In the genomic region with DNA sequence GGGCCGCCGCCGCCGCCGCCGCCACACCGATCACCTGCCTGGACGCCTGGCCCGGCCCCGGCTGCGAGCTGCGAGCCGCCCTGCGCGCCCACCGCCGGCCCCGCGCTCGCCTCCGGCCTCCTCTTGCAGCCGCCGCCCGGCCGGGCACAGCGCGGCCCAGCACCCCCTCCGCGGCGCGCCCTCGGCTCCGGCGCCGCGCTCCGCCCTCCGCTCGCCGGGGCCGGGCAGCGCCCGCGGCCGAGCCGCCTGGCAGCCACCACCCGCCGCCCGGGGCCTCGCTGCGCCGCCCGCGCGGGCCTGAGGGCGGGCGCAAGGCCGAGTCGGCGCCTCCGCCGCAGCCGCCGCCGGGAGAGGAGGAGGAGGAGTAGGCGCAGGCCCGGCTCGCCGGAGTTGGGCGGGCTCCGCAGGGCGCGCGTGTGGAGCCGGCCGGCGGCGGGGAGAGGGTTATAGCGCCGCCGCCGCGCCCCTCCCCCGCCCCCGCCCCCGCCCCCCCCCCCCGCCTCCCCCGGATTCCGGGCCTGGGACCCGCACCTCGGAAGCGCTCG, we compare ENCODE assay signal across 7 cellular contexts. TPM values are rescaled to one million over a fixed set of nuclear protein-coding genes. Genes with fewer than 3 reads are reported as not detected.
DNase-seq lines count a peak whose midpoint lies in the region; ATAC-seq, FAIRE-seq and TF ChIP-seq lines count a peak whose summit lies in the region.

PDGFA (minus strand) TSS at position 418 of the 545 bp plus-strand sequence. CDS start 845 bp downstream, outside the sequence.

- no peak within 1 kb of the TSS for H3K27ac Mint-ChIP-seq in activated naive CD4-positive, alpha-beta T cell treated with anti-CD3 and anti-CD28 coated beads, Interleukin-2, amount 10 ng/mL, durations not matched to agents 7 days and 5 days

- peaks cover 95% of the 10 kb centered on the region for H3K27me3 Mint-ChIP-seq in activated naive CD4-positive, alpha-beta T cell treated with anti-CD3 and anti-CD28 coated beads, Interleukin-2, amount 10 ng/mL, durations not matched to agents 7 days and 5 days

- H2AK5ac ChIP-seq in IMR-90 (ENCODE audit: low read depth, low read length) (peak within 1 kb of the TSS; percentile 24; the same call in 1 of the 2 replicates), neuronal stem cell (ENCODE audit: low read depth, low read length) (peak within 1 kb of the TSS; percentile 99)

- H4K5ac ChIP-seq in IMR-90 (ENCODE audit: low read depth, low read length), result no peak within 1 kb of the TSS

- ATAC-seq in IMR-90 (ENCODE audit: low read depth) (peak; percentile 50), HG02798 (IDR thresholded peaks at IDR 0.05; ENCODE audit: poor library complexity, unreplicated experiment) (no peak)

- H3K79me1 ChIP-seq in IMR-90 (ENCODE audit: low read depth in 1 of 2, low read length in 2 of 2) (peaks cover 0 to 13% of the 10 kb centered on the region in 2 experiments; a peak in 1 of 4 replicates), neuronal stem cell (ENCODE audit: low read depth, low read length) (no peaks in the 10 kb centered on the region)

- H4K20me1 ChIP-seq in IMR-90 (ENCODE audit: insufficient read depth, low read length), result no peaks in the 10 kb centered on the region; the same call in 1 of the 2 replicates

- no peaks in the 10 kb centered on the region for H3K9me1 ChIP-seq in IMR-90 (ENCODE audit: insufficient read depth, low read length)

- 0 out of 2 replicates have a peak, but pooled peaks have one; percentile 12 for TF ChIP-seq POLR2A in IMR-90 (IDR thresholded peaks at IDR 0.05; ENCODE audit: low read depth, low read length)

- H4K91ac ChIP-seq in IMR-90 (ENCODE audit: insufficient read depth, low read depth, low read length), result no peak within 1 kb of the TSS
- H4K91ac ChIP-seq in neuronal stem cell (ENCODE audit: low read depth, low read length, poor library complexity), result no peak within 1 kb of the TSS

- no peak for TF ChIP-seq RAD21 in IMR-90 (IDR thresholded peaks at IDR 0.05; ENCODE audit: low read length)

- no peaks in the 10 kb centered on the region for H3K9me3 Mint-ChIP-seq in activated naive CD4-positive, alpha-beta T cell treated with anti-CD3 and anti-CD28 coated beads, Interleukin-2, amount 10 ng/mL, durations not matched to agents 7 days and 5 days

- FAIRE-seq in D721Med (lab: Jason Lieb, UNC), result no peak

- peak within 1 kb of the TSS; percentile 91 for H2AFZ ChIP-seq in IMR-90 (replicated peaks; ENCODE audit: low read length, poor library complexity)
- peak within 1 kb of the TSS; percentile 91 for H2AFZ ChIP-seq in neuronal stem cell (ENCODE audit: low read length)

- no peaks in the 10 kb centered on the region for H3K9me3 ChIP-seq in IMR-90 (ENCODE audit: control insufficient read depth, insufficient read depth, low read length)
- H3K9me3 ChIP-seq in neuronal stem cell (replicated peaks in 1 of 2; ENCODE audit: control insufficient read depth in 2 of 2, insufficient read depth in 1 of 2, low read depth in 1 of 2, low read length in 2 of 2), result no peaks in the 10 kb centered on the region

- H3K36me3 ChIP-seq in IMR-90 (ENCODE audit: control insufficient read depth, insufficient read depth, low read length) (no peaks in the 10 kb centered on the region), neuronal stem cell (replicated peaks in 1 of 2; ENCODE audit: control insufficient read depth in 2 of 2, insufficient read depth in 2 of 2, low read length in 2 of 2) (no peaks in the 10 kb centered on the region)

- H2BK15ac ChIP-seq in IMR-90 (ENCODE audit: low read depth, low read length) (no peak within 1 kb of the TSS), neuronal stem cell (ENCODE audit: low read length) (peak within 1 kb of the TSS; percentile 77)

- BruUV-seq in IMR-90 (replicated peaks; lab: Mats Ljungman, UMichigan), result no TSS peak

- intact Hi-C loops in IMR-90 (cut with micrococcal nuclease), result loop anchor here (1.0 to 10.0 kb wide), 3 partner anchors 208 to 355 kb away; partner anchors contain the start of genes DNAAF5, GET4 and PRKAR1B

- no peak within 1 kb of the TSS for H3K56ac ChIP-seq in IMR-90 (ENCODE audit: extremely low read depth, insufficient read depth, low read length)

- H3K18ac ChIP-seq in IMR-90 (ENCODE audit: low read depth, low read length) (no peak within 1 kb of the TSS), neuronal stem cell (ENCODE audit: low read length) (peak within 1 kb of the TSS; percentile 97)

- CTCF ChIA-PET in IMR-90 (lab: Yijun Ruan, JAX), result interaction anchor here (1.0 to 1.1 kb wide), 3 partner anchors 23 to 202 kb away, joined by 3 read pairs; no protein-coding TSS in a partner anchor
- CTCF ChIA-PET in activated naive CD4-positive, alpha-beta T cell treated with anti-CD3 and anti-CD28 coated beads, Interleukin-2, amount 10 ng/mL, durations not matched to agents 7 days and 5 days (lab: Charles Lee), result interaction anchor here (0.7 kb wide), 1 partner anchor 117 kb away, joined by 3 read pairs; no protein-coding TSS in a partner anchor

- H2BK120ac ChIP-seq in IMR-90 (ENCODE audit: low read depth, low read length) (no peak within 1 kb of the TSS), neuronal stem cell (ENCODE audit: low read depth, low read length) (peak within 1 kb of the TSS; percentile 47)

- peak within 1 kb of the TSS; percentile 99 for H2BK12ac ChIP-seq in neuronal stem cell (ENCODE audit: low read length)

- H3K4me2 ChIP-seq in IMR-90 (ENCODE audit: low read depth, low read length) (peak within 1 kb of the TSS; percentile 61), neuronal stem cell (ENCODE audit: insufficient read depth, low read length, poor library complexity, severe bottlenecking) (peak within 1 kb of the TSS; percentile 98)

- no peak within 1 kb of the TSS for H4K8ac ChIP-seq in IMR-90 (ENCODE audit: low read depth in 2 of 2, low read length in 2 of 2)
- H4K8ac ChIP-seq in neuronal stem cell (ENCODE audit: low read depth, low read length), result no peak within 1 kb of the TSS

- peak within 1 kb of the TSS; percentile 68 for H3K4me3 Mint-ChIP-seq in activated naive CD4-positive, alpha-beta T cell treated with anti-CD3 and anti-CD28 coated beads, Interleukin-2, amount 10 ng/mL, durations not matched to agents 7 days and 5 days

- peak; percentile 36 for DNase-seq in G401 (ENCODE audit: low spot score)
- DNase-seq in IMR-90, result peak; percentile 39
- DNase-seq in activated naive CD4-positive, alpha-beta T cell treated with anti-CD3 and anti-CD28 coated beads, Interleukin-2, amount 10 ng/mL, durations not matched to agents 7 days and 5 days, result peak; percentile 42
- DNase-seq in germinal center (ENCODE audit: low spot score), result peak; percentile 30
- no peak for DNase-seq in neuronal stem cell (ENCODE audit: low spot score)
- no peak for DNase-seq in D721Med (ENCODE audit: insufficient read length, low spot score)

- peak within 1 kb of the TSS; percentile 63; the same call in 1 of the 2 replicates for H3K14ac ChIP-seq in IMR-90 (replicated peaks; ENCODE audit: low read depth, low read length)
- H3K14ac ChIP-seq in neuronal stem cell (ENCODE audit: low read length), result peak within 1 kb of the TSS; percentile 82

- H3K4ac ChIP-seq in IMR-90 (ENCODE audit: low read depth, low read length), result no peak within 1 kb of the TSS; the same call in 1 of the 2 replicates
- H3K4ac ChIP-seq in neuronal stem cell (ENCODE audit: low read length), result peak within 1 kb of the TSS; percentile 37

- TF ChIP-seq CTCF in IMR-90 (conservative IDR thresholded peaks at IDR 0.05; ENCODE audit: low read depth, low read length), result no peak
- TF ChIP-seq CTCF in D721Med (IDR thresholded peaks at IDR 0.05; ENCODE audit: insufficient read depth, missing control alignments), result no peak

- peaks cover 34% of the 10 kb centered on the region for H3K27me3 ChIP-seq in IMR-90 (ENCODE audit: control insufficient read depth, insufficient read depth, low read length)
- H3K27me3 ChIP-seq in neuronal stem cell (ENCODE audit: control insufficient read depth in 3 of 3, insufficient read depth in 3 of 3, low read depth in 1 of 3, low read length in 3 of 3), result peaks cover 31 to 85% (median 72%) of the 10 kb centered on the region in 3 experiments

- H3K36me3 Mint-ChIP-seq in activated naive CD4-positive, alpha-beta T cell treated with anti-CD3 and anti-CD28 coated beads, Interleukin-2, amount 10 ng/mL, durations not matched to agents 7 days and 5 days, result no peaks in the 10 kb centered on the region

- H3K4me1 ChIP-seq in IMR-90 (ENCODE audit: control insufficient read depth, insufficient read depth, low read length) (peaks cover 5% of the 10 kb centered on the region; the same call in 1 of the 2 replicates), neuronal stem cell (ENCODE audit: control insufficient read depth in 2 of 2, insufficient read depth in 1 of 2, low read depth in 1 of 2, low read length in 2 of 2) (peaks cover 14 to 31% of the 10 kb centered on the region in 2 donors)

- 0% methylated on average over 8 of the region's 93 CpGs; no CpG with 5 or more reads in 1 of the 2 experiments for WGBS in IMR-90 (ENCODE audit: extremely low coverage in 2 of 2, insufficient read length in 1 of 2), 2 experiments
- WGBS in neuronal stem cell (ENCODE audit: extremely low coverage in 2 of 2, insufficient read length in 2 of 2, insufficient replicate concordance in 1 of 2), 2 donors, result no CpG with 5 or more reads among the region's 93 CpGs

- H3K27ac ChIP-seq in IMR-90 (ENCODE audit: insufficient read depth, low read length), result no peak within 1 kb of the TSS; the same call in 1 of the 2 replicates
- H3K27ac ChIP-seq in neuronal stem cell (replicated peaks; ENCODE audit: low read length), result no peak within 1 kb of the TSS

- no peak within 1 kb of the TSS for H3K23ac ChIP-seq in IMR-90 (ENCODE audit: low read depth, low read length)
- peak within 1 kb of the TSS; percentile 11 for H3K23ac ChIP-seq in neuronal stem cell (ENCODE audit: low read depth, low read length, poor library complexity)

- no peak within 1 kb of the TSS for H2BK20ac ChIP-seq in IMR-90 (ENCODE audit: low read depth, low read length)

- dilution Hi-C loops in IMR-90 (cut with HindIII; ENCODE audit: low sequenced_read_pairs, unreplicated experiment), result no loop called here

- in situ Hi-C loops in G401 (cut with HindIII; ENCODE audit: low sequenced_read_pairs) (no loop called here), IMR-90 (cut with MboI; ENCODE audit: low sequenced_read_pairs) (no loop called here)

- H2AK9ac ChIP-seq in IMR-90 (replicated peaks; ENCODE audit: low read depth, low read length, poor library complexity), result peak within 1 kb of the TSS; percentile 92

- H2BK5ac ChIP-seq in IMR-90 (ENCODE audit: low read depth, low read length, poor library complexity, severe bottlenecking) (peak within 1 kb of the TSS; percentile 11), neuronal stem cell (ENCODE audit: low read length) (no peak within 1 kb of the TSS)

- H3K4me1 Mint-ChIP-seq in activated naive CD4-positive, alpha-beta T cell treated with anti-CD3 and anti-CD28 coated beads, Interleukin-2, amount 10 ng/mL, durations not matched to agents 7 days and 5 days, result peaks cover 18% of the 10 kb centered on the region

- H3K4me3 ChIP-seq in IMR-90 (ENCODE audit: insufficient read depth, low read depth, low read length) (peak within 1 kb of the TSS; percentile 77), neuronal stem cell (ENCODE audit: low read length in 2 of 2) (peak within 1 kb of the TSS; percentile 43 to 92)

- H3K9ac ChIP-seq in IMR-90 (ENCODE audit: low read depth, low read length), result peak within 1 kb of the TSS; percentile 42; the same call in 1 of the 2 replicates
- peak within 1 kb of the TSS; percentile 86 for H3K9ac ChIP-seq in neuronal stem cell (ENCODE audit: low read depth, low read length, poor library complexity)

- POLR2A ChIA-PET in IMR-90 (lab: Charles Lee; ENCODE audit: unreplicated experiment), result no interaction called here

RNA-seq across cellular contexts. Expression of gene PDGFA, which starts in this region (rescaled TPM):
- total RNA-seq in G401 (2014; rRNA removed; shearing (Covaris generic)), result 0.34 and 2.6 TPM in 2 replicates
- total RNA-seq in IMR-90 (2012; rRNA removed), result 3.8 and 4.7 TPM in 2 replicates
- polyA plus RNA-seq in IMR-90 (2012; rRNA removed), result 3.3 and 4.7 TPM in 2 replicates
- polyA plus RNA-seq in IMR-90 (2012; cell fraction: cytosol; rRNA removed), result 2.9 and 3.2 TPM in 2 replicates
- 9.1 and 10.4 TPM in 2 replicates for polyA plus RNA-seq in IMR-90 (2012; cell fraction: nucleus; rRNA removed; ENCODE audit: low replicate concordance)
- 6.2 TPM for polyA plus RNA-seq in neuronal stem cell (2013, experiment 1 of 2)
- polyA plus RNA-seq in neuronal stem cell (2013, experiment 2 of 2), result 5.7 TPM

Comparison
In these comparisons a context has a peak if more than half of its experiments do, and no peak if none do; other contexts are left out.
1. DNase-seq: peak in G401 (single experiment), IMR-90 (single experiment), activated naive CD4-positive, alpha-beta T cell treated with anti-CD3 and anti-CD28 coated beads, Interleukin-2, amount 10 ng/mL, durations not matched to agents 7 days and 5 days (single experiment) and germinal center (single experiment); none in neuronal stem cell (single experiment) and D721Med (single experiment).